9 cellular contexts compared by ENCODE assay signal in the genomic region with DNA sequence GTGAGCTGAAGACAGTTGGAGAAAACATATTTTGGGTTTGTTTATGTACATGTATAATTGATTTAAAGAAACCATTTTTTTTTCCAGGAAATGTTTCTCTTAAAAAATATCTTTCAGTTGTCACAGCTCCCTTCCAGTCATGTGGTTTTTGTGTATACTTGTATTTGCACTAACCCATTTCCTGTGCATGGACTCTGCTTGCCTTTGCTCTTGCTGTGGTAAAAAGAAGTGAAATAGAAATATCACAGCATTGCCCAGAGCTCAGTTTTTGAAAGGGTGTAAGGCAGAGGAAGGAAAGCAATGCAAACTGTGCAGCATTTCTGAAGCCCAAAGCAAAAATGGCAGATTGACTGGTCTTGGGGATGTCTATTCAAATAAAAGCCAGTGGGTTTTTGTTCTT. TPM values are rescaled to one million over a fixed set of nuclear protein-coding genes. Genes with fewer than 3 reads are reported as not detected.
DNase-seq lines count a peak whose midpoint lies in the region; ATAC-seq lines count a peak whose summit lies in the region.
"Had no signal": no experiment of that assay in that cellular context is flagged by ENCODE, and none has a peak within 500 bp of the region (broad histone marks: within the 10 kb centered on the region; RNA-seq: fewer than 3 reads in every experiment).

No MANE protein-coding gene starts in this region.

- no peaks in the 10 kb centered on the region for H3K9me3 Mint-ChIP-seq in immature natural killer cell
- H3K9me3 Mint-ChIP-seq: dendritic cell treated with granulocyte-macrophage colony-stimulating factor and Interleukin-4, amounts not matched to agents 40 ng/mL and 50 ng/mL, for 4 days had no signal

- DNase-seq in Jurkat, Clone E6-1 (ENCODE audit: low read depth, low spot score) = peak; percentile 90
- DNase-seq in immature natural killer cell = peak; percentile 57 to 65 (median 63)
- DNase-seq in AG08396 (ENCODE audit: low spot score) = no peak
- no peak for DNase-seq in GOT3 (lab: John Stamatoyannopoulos, UW)
- DNase-seq in CD1c-positive myeloid dendritic cell (ENCODE audit: extremely low spot score) = no peak
- DNase-seq: NCI-H1436 had no signal

- H3K4me1 Mint-ChIP-seq in immature natural killer cell = peaks cover 52 to 65% of the 10 kb centered on the region in 2 donors

- peaks cover 0 to 2% (median 2%) of the 10 kb centered on the region in 3 donors for H3K27me3 Mint-ChIP-seq in immature natural killer cell (ENCODE audit: low read depth in 3 of 3)

- peak overlapping the region; percentile 60 to 81 (median 65) for H3K4me3 Mint-ChIP-seq in immature natural killer cell
- H3K4me3 Mint-ChIP-seq: dendritic cell treated with granulocyte-macrophage colony-stimulating factor and Interleukin-4, amounts not matched to agents 40 ng/mL and 50 ng/mL, for 4 days had no signal

- peak; percentile 82 for ATAC-seq in GM18873 (IDR thresholded peaks at IDR 0.05; ENCODE audit: low FRiP score, unreplicated experiment)
- peak; percentile 92 for ATAC-seq in GM21619 (IDR thresholded peaks at IDR 0.05; ENCODE audit: unreplicated experiment)

- H3K36me3 Mint-ChIP-seq in immature natural killer cell = peaks cover 0 to 3% (median 0%) of the 10 kb centered on the region in 3 donors

- no peak overlapping the region for H3K4me3 ChIP-seq in Jurkat, Clone E6-1 (ENCODE audit: low read length)

- peak overlapping the region; percentile 48 to 91 (median 74) for H3K27ac Mint-ChIP-seq in immature natural killer cell
- H3K27ac Mint-ChIP-seq: dendritic cell treated with granulocyte-macrophage colony-stimulating factor and Interleukin-4, amounts not matched to agents 40 ng/mL and 50 ng/mL, for 4 days had no signal

RNA-seq across cellular contexts. Expression of a gene that starts 10.4 kb away (rescaled TPM):
- 20.7 TPM for polyA plus RNA-seq in Jurkat, Clone E6-1 (2012; ENCODE audit: insufficient read depth, insufficient read length)
- polyA plus RNA-seq in immature natural killer cell = 10 to 100 TPM; 10.2 to 61.9 (median 22.9) TPM

Comparison
In these comparisons a context has a peak if more than half of its experiments do, and no peak if none do; other contexts are left out.
1. DNase-seq: peak in Jurkat, Clone E6-1 (single experiment) and immature natural killer cell (3 of 3); none in AG08396 (single experiment), GOT3 (single experiment) and CD1c-positive myeloid dendritic cell (single experiment).